13 cellular contexts compared by ENCODE assay signal in genomic region chr6:44921787-44922186, GRCh38.
DNase-seq lines count a peak whose midpoint lies in the region; ATAC-seq lines count a peak whose summit lies in the region.
"Had no signal": no experiment of that assay in that cellular context is flagged by ENCODE, and none has a peak within 500 bp of the region (broad histone marks: within the 10 kb centered on the region; RNA-seq: fewer than 3 reads in every experiment).

No MANE protein-coding gene starts in this region.

- no peak overlapping the region for H2BK5ac ChIP-seq in mesenchymal stem cell (ENCODE audit: low read depth, low read length, poor library complexity, severe bottlenecking)

- H3K4me1 ChIP-seq in mesenchymal stem cell (ENCODE audit: control insufficient read depth, insufficient read depth, low read depth, low read length): peaks cover 3% of the 10 kb centered on the region
- H3K4me1 ChIP-seq: HAP-1, Peyer's patch had no signal

- H3K36me3 Mint-ChIP-seq in activated naive CD8-positive, alpha-beta T cell treated with anti-CD3 and anti-CD28 coated beads, Interleukin-2, amount 50 U/mL, for 24 hours (ENCODE audit: low read depth): peaks cover 4% of the 10 kb centered on the region

- no peak overlapping the region for H2AFZ ChIP-seq in mesenchymal stem cell (ENCODE audit: low read depth, low read length)

- no peak overlapping the region for H3K27ac ChIP-seq in mesenchymal stem cell (ENCODE audit: low read length, poor library complexity, severe bottlenecking)
- H3K27ac ChIP-seq: Peyer's patch had no signal

- no peaks in the 10 kb centered on the region for H3K79me1 ChIP-seq in mesenchymal stem cell (replicated peaks; ENCODE audit: low read length, poor library complexity, severe bottlenecking)

- DNase-seq in NCI-H1105 treated with DMSO at 0.1 percent for 48 hours (lab: John Stamatoyannopoulos, UW) (peak; percentile 33), NCI-H1105 (lab: John Stamatoyannopoulos, UW) (no peak), NCI-H2029 treated with DMSO at 0.1 percent for 48 hours (lab: John Stamatoyannopoulos, UW) (peak; percentile 76), mesenchymal stem cell (no peak), inferior parietal cortex (ENCODE audit: extremely low spot score) (no peak)
- DNase-seq in activated naive CD8-positive, alpha-beta T cell treated with anti-CD3 and anti-CD28 coated beads, Interleukin-2, amount 50 U/mL, for 24 hours: no peak
- no peak for DNase-seq in activated CD4-positive, alpha-beta T cell treated with anti-CD3 and anti-CD28 coated beads, Interleukin-2, amount 50 U/mL, for 48 hours
- DNase-seq: KG1, Peyer's patch, trophoblast cell had no signal

- H3K18ac ChIP-seq in mesenchymal stem cell (ENCODE audit: low read depth in 1 of 2, low read length in 2 of 2): no peak overlapping the region

- no peak overlapping the region for H3K14ac ChIP-seq in mesenchymal stem cell (ENCODE audit: low read length in 2 of 2)

- no peak overlapping the region for H3K4me3 ChIP-seq in mesenchymal stem cell (ENCODE audit: insufficient read depth in 1 of 2, low read depth in 1 of 2, low read length in 2 of 2)
- H3K4me3 ChIP-seq: HAP-1, Peyer's patch had no signal

- H3K23ac ChIP-seq in mesenchymal stem cell (ENCODE audit: low read length in 2 of 2): peak overlapping the region in 1 of 2 experiments; percentile 35

- H3K4ac ChIP-seq in mesenchymal stem cell (ENCODE audit: low read depth in 1 of 2, low read length in 2 of 2): no peak overlapping the region

- peaks cover 53% of the 10 kb centered on the region for H3K4me1 Mint-ChIP-seq in activated naive CD8-positive, alpha-beta T cell treated with anti-CD3 and anti-CD28 coated beads, Interleukin-2, amount 50 U/mL, for 24 hours

- H4K8ac ChIP-seq in mesenchymal stem cell (ENCODE audit: low read length): no peak overlapping the region

- H3K4me2 ChIP-seq in mesenchymal stem cell (ENCODE audit: low read length, poor library complexity, severe bottlenecking): peak overlapping the region; percentile 22

- 96% methylated on average over 3 of the region's 3 CpGs for WGBS in mesenchymal stem cell

- H3K9me3 Mint-ChIP-seq in activated naive CD8-positive, alpha-beta T cell treated with anti-CD3 and anti-CD28 coated beads, Interleukin-2, amount 50 U/mL, for 24 hours: no peaks in the 10 kb centered on the region
- H3K9me3 Mint-ChIP-seq: nephron had no signal

- ATAC-seq in activated naive CD8-positive, alpha-beta T cell treated with anti-CD3 and anti-CD28 coated beads, Interleukin-2, amount 50 U/mL, for 24 hours: no peak
- no peak for ATAC-seq in GM18870 (IDR thresholded peaks at IDR 0.05; ENCODE audit: unreplicated experiment)

- H3K27me3 ChIP-seq in mesenchymal stem cell (ENCODE audit: control insufficient read depth in 1 of 2, insufficient read depth in 1 of 2, low read length in 2 of 2): no peaks in the 10 kb centered on the region
- H3K27me3 ChIP-seq: Peyer's patch had no signal

- no peaks in the 10 kb centered on the region for H3K9me3 ChIP-seq in mesenchymal stem cell (ENCODE audit: control insufficient read depth, low read length)
- H3K9me3 ChIP-seq: HAP-1, Peyer's patch had no signal

- H2BK12ac ChIP-seq in mesenchymal stem cell (ENCODE audit: low read length in 2 of 2): no peak overlapping the region

- H3K36me3 ChIP-seq in mesenchymal stem cell (ENCODE audit: control insufficient read depth in 1 of 2, insufficient read depth in 2 of 2, low read depth in 1 of 2, low read length in 2 of 2): no peaks in the 10 kb centered on the region
- H3K36me3 ChIP-seq: HAP-1, Peyer's patch had no signal

- no peak overlapping the region for H2BK120ac ChIP-seq in mesenchymal stem cell (ENCODE audit: low read depth, low read length)

- no peaks in the 10 kb centered on the region for H3K27me3 Mint-ChIP-seq in activated naive CD8-positive, alpha-beta T cell treated with anti-CD3 and anti-CD28 coated beads, Interleukin-2, amount 50 U/mL, for 24 hours

- no peak overlapping the region for H4K91ac ChIP-seq in mesenchymal stem cell (ENCODE audit: low read length)

- H3K9ac ChIP-seq in mesenchymal stem cell (ENCODE audit: low read length): no peak overlapping the region

- H3K4me3 Mint-ChIP-seq in activated naive CD8-positive, alpha-beta T cell treated with anti-CD3 and anti-CD28 coated beads, Interleukin-2, amount 50 U/mL, for 24 hours: no peak overlapping the region
- H3K4me3 Mint-ChIP-seq: nephron had no signal

- H2AK5ac ChIP-seq in mesenchymal stem cell (ENCODE audit: low read length, severe bottlenecking): no peak overlapping the region

- H3K27ac Mint-ChIP-seq in activated naive CD8-positive, alpha-beta T cell treated with anti-CD3 and anti-CD28 coated beads, Interleukin-2, amount 50 U/mL, for 24 hours: peak overlapping the region; percentile 56

- no peak overlapping the region for H2BK15ac ChIP-seq in mesenchymal stem cell (ENCODE audit: low read depth, poor library complexity, severe bottlenecking)

Comparison
In these comparisons a context has a peak if more than half of its experiments do, and no peak if none do; other contexts are left out.
1. DNase-seq: peak in NCI-H1105 treated with DMSO at 0.1 percent for 48 hours (single experiment) and NCI-H2029 treated with DMSO at 0.1 percent for 48 hours (single experiment); none in NCI-H1105 (single experiment), activated naive CD8-positive, alpha-beta T cell treated with anti-CD3 and anti-CD28 coated beads, Interleukin-2, amount 50 U/mL, for 24 hours (single experiment), mesenchymal stem cell (single experiment), inferior parietal cortex (single experiment) and activated CD4-positive, alpha-beta T cell treated with anti-CD3 and anti-CD28 coated beads, Interleukin-2, amount 50 U/mL, for 48 hours (0 of 2).